8 cellular contexts compared by ENCODE assay signal in genomic region chr16:22192261-22193133, GRCh38. TPM values are rescaled to one million over a fixed set of nuclear protein-coding genes. Genes with fewer than 3 reads are reported as not detected.
DNase-seq lines count a peak whose midpoint lies in the region; ATAC-seq and TF ChIP-seq lines count a peak whose summit lies in the region.

No MANE protein-coding gene starts in this region.

- 0 out of 4 replicates have a peak overlapping the region, but pooled peaks of 1 of the 2 experiments have one; percentile 62 for H3K4me3 ChIP-seq in SK-N-SH (ENCODE audit: low read depth in 2 of 2, low read length in 1 of 2)
- H3K4me3 ChIP-seq in MG63, result peak overlapping the region; percentile 60

- TF ChIP-seq EP300 in SK-N-SH (IDR thresholded peaks at IDR 0.05; ENCODE audit: borderline replicate concordance in 1 of 2, low read depth in 1 of 2, low read length in 1 of 2), result no peak

- H3K27ac ChIP-seq in SK-N-SH (ENCODE audit: low read depth in 2 of 2, low read length in 1 of 2), result no peak overlapping the region; a peak in 1 of 4 replicates

- H3K9me3 Mint-ChIP-seq in brain, result peaks cover 0 to 7% (median 0%) of the 10 kb centered on the region in 5 experiments

- H3K4me3 Mint-ChIP-seq in brain, result peak overlapping the region; percentile 89 to 97 (median 96)

- peaks cover 23% of the 10 kb centered on the region for H3F3A ChIP-seq in SK-N-SH (replicated peaks; ENCODE audit: insufficient read depth)

- no peak overlapping the region for H3K9ac ChIP-seq in SK-N-SH

- ATAC-seq in SK-N-SH treated with all-trans-retinoic acid at 6 μM for 48 hours (no peak), HG02763 (IDR thresholded peaks at IDR 0.05; ENCODE audit: unreplicated experiment) (no peak)

- H3K4me1 ChIP-seq in SK-N-SH (ENCODE audit: control insufficient read depth in 1 of 2, insufficient read depth in 2 of 2, low read depth in 1 of 2, low read length in 1 of 2), result peaks cover 3 to 26% of the 10 kb centered on the region in 2 experiments; a peak in 2 of 4 replicates

- no peaks in the 10 kb centered on the region for H3K36me3 Mint-ChIP-seq in brain

- H3K27ac Mint-ChIP-seq in brain, result peak overlapping the region; percentile 20 to 100 (median 98)

- no peak for TF ChIP-seq RAD21 in SK-N-SH (IDR thresholded peaks at IDR 0.05; ENCODE audit: low read length)

- whole genome bisulfite sequencing in SK-N-SH (ENCODE audit: low lambda C conversion rate), result 81% methylated on average over 16 of the region's 16 CpGs

- H3K9me2 ChIP-seq in SK-N-SH, result no peaks in the 10 kb centered on the region

- CTCF ChIA-PET in SK-N-SH (lab: Yijun Ruan, JAX), result interaction anchor here (1.0 to 9.3 kb wide), 7 partner anchors 9 to 186 kb away, joined by 3 to 115 read pairs (median 4); partner anchors contain the start of genes EEF2K and POLR3E

- H2AFZ ChIP-seq in SK-N-SH (ENCODE audit: low read depth), result peak overlapping the region; percentile 77; the same call in 1 of the 2 replicates

- H3K4me2 ChIP-seq in SK-N-SH, result peak overlapping the region; percentile 75

- H3K27me3 ChIP-seq in SK-N-SH (ENCODE audit: insufficient read depth), result no peaks in the 10 kb centered on the region
- no peaks in the 10 kb centered on the region for H3K27me3 ChIP-seq in MG63

- peaks cover 16% of the 10 kb centered on the region for H3K27me3 Mint-ChIP-seq in brain

- H4K20me1 ChIP-seq in SK-N-SH (ENCODE audit: insufficient read depth), result no peaks in the 10 kb centered on the region

- no peaks in the 10 kb centered on the region for H3K9me3 ChIP-seq in SK-N-SH
- H3K9me3 ChIP-seq in MG63, result no peaks in the 10 kb centered on the region

- no peaks in the 10 kb centered on the region for H3K36me3 ChIP-seq in SK-N-SH (replicated peaks in 1 of 2; ENCODE audit: control insufficient read depth in 1 of 2, insufficient read depth in 2 of 2, low read length in 1 of 2)
- H3K36me3 ChIP-seq in MG63, result no peaks in the 10 kb centered on the region

- POLR2A ChIA-PET in SK-N-SH (lab: Yijun Ruan, JAX), result no interaction called here

- H3K4me1 Mint-ChIP-seq in brain, result peaks cover 52% of the 10 kb centered on the region

- H3K79me2 ChIP-seq in SK-N-SH (ENCODE audit: insufficient read depth), result no peaks in the 10 kb centered on the region

- TF ChIP-seq CTCF in SK-N-SH (IDR thresholded peaks at IDR 0.05) (no peak), brain (conservative IDR thresholded peaks at IDR 0.05) (no peak)

- no peak for DNase-seq in SK-N-SH
- peak; percentile 90 for DNase-seq in MG63
- DNase-seq in UCSD-AML1 (lab: John Stamatoyannopoulos, UW; ENCODE audit: unreplicated experiment), result peak; percentile 78
- DNase-seq in kidney tubule cell (ENCODE audit: low spot score), result peak; percentile 74
- DNase-seq in stimulated activated CD4-positive, alpha-beta T cell treated with anti-CD3 and anti-CD28 coated beads, Interleukin-15, amount 100 ng/mL, for 1 hour (ENCODE audit: low read depth in 1 of 2, low spot score in 1 of 2), result peak; percentile 44 to 52

TF ChIP-seq in SK-N-SH, 30 proteins besides CTCF, POLR2A, EP300 and RAD21 (continues in another document):
- TF ChIP-seq SMC3 (IDR thresholded peaks at IDR 0.05; ENCODE audit: low read depth, low read length), result no peak
- no peak for TF ChIP-seq TAF1 (IDR thresholded peaks at IDR 0.05; ENCODE audit: borderline replicate concordance, low read depth, low read length)
- no peak for TF ChIP-seq FOXJ3 (CRISPR knock-in tag; IDR thresholded peaks at IDR 0.05)
- no peak for TF ChIP-seq GATA2 (CRISPR knock-in tag; IDR thresholded peaks at IDR 0.05)
- no peak for TF ChIP-seq TCF12 (IDR thresholded peaks at IDR 0.05)
- no peak for TF ChIP-seq USF2 (IDR thresholded peaks at IDR 0.05; ENCODE audit: borderline replicate concordance, low read depth, low read length)
- TF ChIP-seq PBX3 (IDR thresholded peaks at IDR 0.05), result no peak
- no peak for TF ChIP-seq USF1 (IDR thresholded peaks at IDR 0.05; ENCODE audit: borderline replicate concordance, low read depth)
- TF ChIP-seq NRF1 (IDR thresholded peaks at IDR 0.05; ENCODE audit: low read depth, low read length), result no peak
- no peak for TF ChIP-seq EZH2phosphoT487 (IDR thresholded peaks at IDR 0.05; ENCODE audit: borderline replicate concordance, low read depth)
- no peak for TF ChIP-seq MXI1 (IDR thresholded peaks at IDR 0.05; ENCODE audit: low read depth, low read length)

TF ChIP-seq in SK-N-SH treated with all-trans-retinoic acid at 6 μM for 48 hours, 23 proteins besides CTCF, POLR2A, EP300 and RAD21 (continues in another document):
- TF ChIP-seq ZFP3 (CRISPR knock-in tag; IDR thresholded peaks at IDR 0.05) (no peak), GLIS3 (CRISPR knock-in tag; IDR thresholded peaks at IDR 0.05) (no peak), PATZ1 (CRISPR knock-in tag; IDR thresholded peaks at IDR 0.05; ENCODE audit: borderline replicate concordance) (no peak), CSRNP3 (CRISPR knock-in tag; IDR thresholded peaks at IDR 0.05) (no peak), ZC3H10 (CRISPR knock-in tag; IDR thresholded peaks at IDR 0.05) (no peak), ARNTL (CRISPR knock-in tag; IDR thresholded peaks at IDR 0.05; ENCODE audit: borderline replicate concordance, low read depth) (no peak), TCF4 (CRISPR knock-in tag; IDR thresholded peaks at IDR 0.05; ENCODE audit: borderline replicate concordance) (no peak), TOX (CRISPR knock-in tag; IDR thresholded peaks at IDR 0.05; ENCODE audit: borderline replicate concordance) (no peak), ZNF70 (CRISPR knock-in tag; IDR thresholded peaks at IDR 0.05) (no peak), ESRRG (CRISPR knock-in tag; IDR thresholded peaks at IDR 0.05) (no peak), POU6F1 (CRISPR knock-in tag; IDR thresholded peaks at IDR 0.05; ENCODE audit: borderline replicate concordance, low read depth) (no peak), CREB5 (CRISPR knock-in tag; IDR thresholded peaks at IDR 0.05; ENCODE audit: low read depth) (no peak), BACH2 (CRISPR knock-in tag; IDR thresholded peaks at IDR 0.05; ENCODE audit: borderline replicate concordance) (no peak)

RNA-seq across cellular contexts. Expression of gene EEF2K, which starts 13.6 kb away (rescaled TPM):
- polyA plus RNA-seq in SK-N-SH (2012; rRNA removed) (8.0 and 10.4 TPM in 2 replicates), brain (ENCODE audit: insufficient read depth, low read depth, low replicate concordance) (2.7 TPM)
- polyA plus RNA-seq in SK-N-SH (2012; cell fraction: cytosol; rRNA removed), result 3.8 and 5.6 TPM in 2 replicates
- 35.2 and 38.2 TPM in 2 replicates for polyA plus RNA-seq in SK-N-SH (2012; cell fraction: nucleus; rRNA removed)
- 11.5 and 27.1 TPM in 2 replicates for total RNA-seq in MG63 (2014; rRNA removed; shearing (Covaris generic); ENCODE audit: low replicate concordance)

RNA-seq across cellular contexts. Expression of gene SDR42E2, which starts 30.2 kb away (rescaled TPM):
- polyA plus RNA-seq in SK-N-SH (2012; rRNA removed) (not detected in 2 replicates), brain (ENCODE audit: insufficient read depth, low read depth, low replicate concordance) (not detected)
- polyA plus RNA-seq in SK-N-SH (2012; cell fraction: cytosol; rRNA removed), result not detected in 2 replicates
- polyA plus RNA-seq in SK-N-SH (2012; cell fraction: nucleus; rRNA removed), result not detected in 2 replicates
- not detected in 2 replicates for total RNA-seq in MG63 (2014; rRNA removed; shearing (Covaris generic); ENCODE audit: low replicate concordance)
